In the genomic region with DNA sequence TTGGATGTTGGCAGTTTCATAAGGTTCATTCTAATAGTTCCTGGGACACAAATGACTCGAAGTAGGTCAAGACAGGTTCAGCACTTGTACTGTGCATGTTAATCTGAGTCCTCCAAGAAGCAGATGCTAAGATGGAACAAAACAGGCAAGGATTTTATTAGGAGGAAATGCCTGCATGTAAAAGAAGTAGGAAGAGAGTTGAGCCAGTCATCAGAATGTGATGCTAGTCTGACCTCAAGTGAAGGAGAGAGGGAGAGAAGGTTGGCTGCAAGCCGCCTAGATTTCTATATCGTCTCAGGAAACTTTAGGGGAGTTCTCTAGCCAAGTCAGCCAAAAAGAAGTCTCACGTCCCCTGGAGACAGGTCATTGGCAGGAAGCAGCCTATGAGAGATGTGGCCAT, we compare ENCODE assay signal across 21 cellular contexts.
DNase-seq lines count a peak whose midpoint lies in the region; ATAC-seq and TF ChIP-seq lines count a peak whose summit lies in the region.
"Had no signal": no experiment of that assay in that cellular context is flagged by ENCODE, and none has a peak within 500 bp of the region (broad histone marks: within the 10 kb centered on the region; RNA-seq: fewer than 3 reads in every experiment).

No MANE protein-coding gene starts in this region.

- H3K27ac ChIP-seq in caudate nucleus (ENCODE audit: low read depth, low read length) = no peak overlapping the region
- H3K27ac ChIP-seq: neutrophil, SJCRH30, testis had no signal

- no peak for ATAC-seq in HG03280 (IDR thresholded peaks at IDR 0.05; ENCODE audit: unreplicated experiment)

- no peak for TF ChIP-seq CTCF in fibroblast of mammary gland (conservative IDR thresholded peaks at IDR 0.05; ENCODE audit: control insufficient read depth, insufficient read depth, low read depth, low read length)

- DNase-seq in ELR (ENCODE audit: low read depth) (peak; percentile 73), M059J (ENCODE audit: low read depth) (peak; percentile 76), fibroblast of mammary gland (ENCODE audit: low read depth) (peak; percentile 82), stromal cell of bone marrow (ENCODE audit: low read depth) (peak; percentile 43), caudate nucleus (lab: John Stamatoyannopoulos, UW) (no peak), NCI-H2171 (lab: John Stamatoyannopoulos, UW) (no peak)
- DNase-seq: activated CD4-positive, alpha-beta T cell treated with anti-CD3 and anti-CD28 coated beads, Interleukin-2, amount 50 U/mL, for 48 hours; activated naive CD4-positive, alpha-beta T cell treated with Interleukin-2 at 50 U/mL for 16 hours; activated T-cell treated with anti-CD3 and anti-CD28 coated beads for 4 hours; anterior cingulate cortex; BE2C; Caco-2; left ventricle myocardium superior; NCI-H187 treated with DMSO at 0.1 percent for 48 hours; SJCRH30; stimulated activated CD4-positive, alpha-beta T cell treated with anti-CD3 and anti-CD28 coated beads, Interleukin-12 subunit alpha, Interleukin-12 subunit beta, amount 100 ng/mL, for 4 hours; T-helper 2 cell; testis had no signal

- H3K4me3 ChIP-seq in fibroblast of mammary gland (ENCODE audit: control insufficient read depth, low read depth, low read length) = no peak overlapping the region
- H3K4me3 ChIP-seq: HAP-1, SJCRH30, testis had no signal

Comparison
In these comparisons a context has a peak if more than half of its experiments do, and no peak if none do; other contexts are left out.
1. DNase-seq: peak in ELR (single experiment), M059J (single experiment), fibroblast of mammary gland (single experiment) and stromal cell of bone marrow (single experiment); none in caudate nucleus (0 of 61) and NCI-H2171 (single experiment).